8 cellular contexts compared by ENCODE assay signal in the genomic region with DNA sequence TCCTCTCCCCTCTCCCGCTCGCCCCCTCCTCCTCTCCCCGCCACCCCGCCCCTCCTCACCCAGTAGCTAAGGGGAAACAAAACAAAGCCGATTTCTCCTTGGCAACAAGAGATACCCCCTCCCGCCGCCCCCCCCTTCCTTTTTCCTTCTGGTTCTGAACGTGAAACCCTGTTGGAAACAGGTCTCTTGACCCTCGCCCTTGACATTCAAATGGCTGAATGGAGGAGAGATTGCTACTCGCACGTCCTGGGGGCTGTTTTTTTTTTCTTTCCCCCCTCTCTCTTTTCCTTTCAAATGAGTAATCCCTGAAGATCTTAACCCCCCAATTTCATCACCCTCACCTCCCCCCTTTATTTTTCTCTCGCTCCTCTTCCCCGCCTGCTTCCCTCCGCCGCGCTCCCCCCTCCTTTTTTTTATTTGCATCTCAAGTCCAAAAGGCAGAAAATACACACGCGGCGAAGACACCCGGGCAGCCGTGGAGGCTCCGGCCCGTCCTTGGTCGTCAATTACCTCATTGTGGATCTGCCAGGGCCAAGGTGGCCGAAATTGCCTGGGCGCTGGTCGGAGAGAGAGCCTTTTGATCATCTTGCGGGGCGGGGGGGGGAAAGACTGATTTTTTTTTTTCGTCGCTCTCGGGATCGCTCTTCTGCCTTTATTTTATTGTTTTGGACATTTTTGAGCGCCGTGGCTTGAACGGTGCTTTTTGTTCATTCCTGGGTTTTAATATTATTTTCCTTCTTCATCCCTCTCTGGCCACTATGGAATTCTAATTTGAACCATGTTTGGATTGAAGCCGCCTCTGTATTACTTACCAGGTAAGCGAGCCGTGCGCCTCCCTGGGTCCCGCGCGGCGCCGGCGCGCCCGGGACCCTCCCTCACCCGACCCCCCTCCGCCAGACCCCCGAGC. TPM values are rescaled to one million over a fixed set of nuclear protein-coding genes. Genes with fewer than 3 reads are reported as not detected.
DNase-seq lines count a peak whose midpoint lies in the region; ATAC-seq and TF ChIP-seq lines count a peak whose summit lies in the region.

No MANE protein-coding gene starts in this region.

- peak overlapping the region; percentile 80 to 95 (median 82) for H3K4me3 ChIP-seq in fibroblast of lung (replicated peaks in 1 of 4; ENCODE audit: control extremely low read depth in 1 of 4, insufficient read depth in 1 of 4, low read depth in 3 of 4, low read length in 4 of 4)
- peak overlapping the region; percentile 74 to 76 for H3K4me3 ChIP-seq in neuronal stem cell (ENCODE audit: low read length in 2 of 2)

- peaks cover 29% of the 10 kb centered on the region for H3K79me2 ChIP-seq in fibroblast of lung (ENCODE audit: control insufficient read depth, insufficient read depth, low read length)

- peak overlapping the region; percentile 91 for H3K27ac Mint-ChIP-seq in activated CD4-positive, alpha-beta T cell treated with anti-CD3 and anti-CD28 coated beads for 36 hours
- peak overlapping the region; percentile 93 for H3K27ac Mint-ChIP-seq in activated B cell treated with CpG ODN at 0.5 μM for 24 hours

- H3K27me3 Mint-ChIP-seq in activated CD4-positive, alpha-beta T cell treated with anti-CD3 and anti-CD28 coated beads for 36 hours, result no peaks in the 10 kb centered on the region
- H3K27me3 Mint-ChIP-seq in activated B cell treated with CpG ODN at 0.5 μM for 24 hours, result no peaks in the 10 kb centered on the region

- peak overlapping the region; percentile 87 for H3K18ac ChIP-seq in neuronal stem cell (ENCODE audit: low read length)

- no peaks in the 10 kb centered on the region for H3K27me3 ChIP-seq in fibroblast of lung (ENCODE audit: control insufficient read depth, insufficient read depth, low read length)
- H3K27me3 ChIP-seq in neuronal stem cell (ENCODE audit: control insufficient read depth in 3 of 3, insufficient read depth in 3 of 3, low read depth in 1 of 3, low read length in 3 of 3), result peaks cover 0 to 30% (median 0%) of the 10 kb centered on the region in 3 experiments

- no peaks in the 10 kb centered on the region for H4K20me1 ChIP-seq in fibroblast of lung (ENCODE audit: control insufficient read depth, extremely low read depth, insufficient read depth, low read length)

- DNase-seq in activated CD4-positive, alpha-beta T cell treated with anti-CD3 and anti-CD28 coated beads for 36 hours, result peak; percentile 50
- no peak for DNase-seq in activated CD4-positive, alpha-beta T cell treated with anti-CD3 and anti-CD28 coated beads, Interleukin-2, amount 50 U/mL, for 4 hours
- peak; percentile 62 for DNase-seq in NCI-H1105 treated with DMSO at 0.1 percent for 48 hours (lab: John Stamatoyannopoulos, UW)
- DNase-seq in activated B cell treated with CpG ODN at 0.5 μM for 24 hours, result peak; percentile 30
- DNase-seq in fibroblast of lung (ENCODE audit: low read depth in 2 of 2), result no peak
- no peak for DNase-seq in neuronal stem cell (ENCODE audit: low spot score)
- no peak for DNase-seq in SW480 (ENCODE audit: low spot score)

- TF ChIP-seq CTCF in activated B cell treated with CpG ODN at 0.5 μM for 24 hours (IDR thresholded peaks at IDR 0.05), result no peak
- TF ChIP-seq CTCF in fibroblast of lung (conservative IDR thresholded peaks at IDR 0.05 in 1 of 2, IDR thresholded peaks at IDR 0.05 in 1 of 2; ENCODE audit: low read depth in 1 of 2, low read length in 2 of 2), result no peak

- H3K27ac ChIP-seq in fibroblast of lung (ENCODE audit: insufficient read depth, low read length) (peak overlapping the region; percentile 87), neuronal stem cell (replicated peaks; ENCODE audit: low read length) (no peak overlapping the region)

- H3K14ac ChIP-seq in neuronal stem cell (ENCODE audit: low read length), result no peak overlapping the region

- H3K9ac ChIP-seq in fibroblast of lung (ENCODE audit: insufficient read depth, low read length) (peak overlapping the region; percentile 63), neuronal stem cell (ENCODE audit: low read depth, low read length, poor library complexity) (no peak overlapping the region)

- no peaks in the 10 kb centered on the region for H3K9me3 ChIP-seq in fibroblast of lung (ENCODE audit: control insufficient read depth, insufficient read depth, low read depth, low read length)
- no peaks in the 10 kb centered on the region for H3K9me3 ChIP-seq in neuronal stem cell (replicated peaks in 1 of 2; ENCODE audit: control insufficient read depth in 2 of 2, insufficient read depth in 1 of 2, low read depth in 1 of 2, low read length in 2 of 2)

- peak overlapping the region; percentile 88 for H3K4me3 Mint-ChIP-seq in activated CD4-positive, alpha-beta T cell treated with anti-CD3 and anti-CD28 coated beads for 36 hours
- peak overlapping the region; percentile 97 for H3K4me3 Mint-ChIP-seq in activated B cell treated with CpG ODN at 0.5 μM for 24 hours

- H4K91ac ChIP-seq in neuronal stem cell (ENCODE audit: low read depth, low read length, poor library complexity), result no peak overlapping the region

- H2AFZ ChIP-seq in fibroblast of lung (ENCODE audit: low read length) (no peak overlapping the region), neuronal stem cell (ENCODE audit: low read length) (peak overlapping the region; percentile 50)

- POLR2A ChIA-PET in activated CD4-positive, alpha-beta T cell treated with anti-CD3 and anti-CD28 coated beads for 36 hours (lab: Charles Lee), result interaction anchor here (1.4 kb wide), 1 partner anchor 55 kb away, joined by 5 read pairs; no protein-coding TSS in a partner anchor
- POLR2A ChIA-PET in activated B cell treated with CpG ODN at 0.5 μM for 24 hours (lab: Charles Lee), result interaction anchor here (0.7 to 5.0 kb wide), 14 partner anchors 12 to 247 kb away, joined by 3 to 88 read pairs (median 6); a partner anchor contains a TSS

- no peaks in the 10 kb centered on the region for H3K36me3 ChIP-seq in fibroblast of lung (ENCODE audit: control insufficient read depth, insufficient read depth, low read length)
- H3K36me3 ChIP-seq in neuronal stem cell (replicated peaks in 1 of 2; ENCODE audit: control insufficient read depth in 2 of 2, insufficient read depth in 2 of 2, low read length in 2 of 2), result no peaks in the 10 kb centered on the region

- H3K4me2 ChIP-seq in fibroblast of lung (ENCODE audit: extremely low read depth, insufficient read depth, low read length) (peak overlapping the region; percentile 81), neuronal stem cell (ENCODE audit: insufficient read depth, low read length, poor library complexity, severe bottlenecking) (peak overlapping the region; percentile 95)

- no peaks in the 10 kb centered on the region for H3K9me3 Mint-ChIP-seq in activated CD4-positive, alpha-beta T cell treated with anti-CD3 and anti-CD28 coated beads for 36 hours (ENCODE audit: low read depth)
- H3K9me3 Mint-ChIP-seq in activated B cell treated with CpG ODN at 0.5 μM for 24 hours, result no peaks in the 10 kb centered on the region

- WGBS in neuronal stem cell (ENCODE audit: extremely low coverage in 2 of 2, insufficient read length in 2 of 2, insufficient replicate concordance in 1 of 2), 2 donors, result no CpG with 5 or more reads among the region's 51 CpGs

- H2AK5ac ChIP-seq in neuronal stem cell (ENCODE audit: low read depth, low read length), result peak overlapping the region; percentile 27

- ATAC-seq in activated CD4-positive, alpha-beta T cell treated with anti-CD3 and anti-CD28 coated beads for 36 hours, result peak; percentile 1
- ATAC-seq in activated B cell treated with CpG ODN at 0.5 μM for 24 hours (ENCODE audit: low read depth), result no peak
- ATAC-seq in HG03521 (IDR thresholded peaks at IDR 0.05; ENCODE audit: unreplicated experiment), result no peak

- H2BK15ac ChIP-seq in neuronal stem cell (ENCODE audit: low read length), result peak overlapping the region; percentile 54

- intact Hi-C loops in activated CD4-positive, alpha-beta T cell treated with anti-CD3 and anti-CD28 coated beads for 36 hours (cut with DNase I, micrococcal nuclease), result loop anchor here (1.0 to 10.0 kb wide), 10 partner anchors 14 to 1826 kb away; a partner anchor contains a TSS
- intact Hi-C loops in activated B cell treated with CpG ODN at 0.5 μM for 24 hours (cut with micrococcal nuclease), result loop anchor here (1.0 to 10.0 kb wide), 12 partner anchors 15 to 1939 kb away; a partner anchor contains a TSS

- no peak overlapping the region for H2BK120ac ChIP-seq in neuronal stem cell (ENCODE audit: low read depth, low read length)

- CTCF ChIA-PET in activated CD4-positive, alpha-beta T cell treated with anti-CD3 and anti-CD28 coated beads for 36 hours (lab: Charles Lee), result interaction anchor here (1.2 to 1.9 kb wide), 2 partner anchors 55 to 65 kb away, joined by 4 to 9 read pairs; no protein-coding TSS in a partner anchor
- CTCF ChIA-PET in activated B cell treated with CpG ODN at 0.5 μM for 24 hours (lab: Charles Lee), result interaction anchor here (1.6 kb wide), 1 partner anchor 55 kb away, joined by 6 read pairs; no protein-coding TSS in a partner anchor

- no peak overlapping the region for H4K8ac ChIP-seq in neuronal stem cell (ENCODE audit: low read depth, low read length)

- H3K4me1 Mint-ChIP-seq in activated CD4-positive, alpha-beta T cell treated with anti-CD3 and anti-CD28 coated beads for 36 hours, result peaks cover 32% of the 10 kb centered on the region
- H3K4me1 Mint-ChIP-seq in activated B cell treated with CpG ODN at 0.5 μM for 24 hours, result peaks cover 50% of the 10 kb centered on the region

- H3K23ac ChIP-seq in neuronal stem cell (ENCODE audit: low read depth, low read length, poor library complexity), result no peak overlapping the region

- no peak overlapping the region for H2BK12ac ChIP-seq in neuronal stem cell (ENCODE audit: low read length)

- no peak overlapping the region for H2BK5ac ChIP-seq in neuronal stem cell (ENCODE audit: low read length)

- no peak overlapping the region for H3K4ac ChIP-seq in neuronal stem cell (ENCODE audit: low read length)

- peaks cover 2% of the 10 kb centered on the region for H3K4me1 ChIP-seq in fibroblast of lung (ENCODE audit: control insufficient read depth, extremely low read depth, insufficient read depth, low read length)
- H3K4me1 ChIP-seq in neuronal stem cell (ENCODE audit: control insufficient read depth in 2 of 2, insufficient read depth in 1 of 2, low read depth in 1 of 2, low read length in 2 of 2), result peaks cover 30 to 46% of the 10 kb centered on the region in 2 donors

- peaks cover 1% of the 10 kb centered on the region for H3K79me1 ChIP-seq in neuronal stem cell (ENCODE audit: low read depth, low read length)

- no peaks in the 10 kb centered on the region for H3K36me3 Mint-ChIP-seq in activated CD4-positive, alpha-beta T cell treated with anti-CD3 and anti-CD28 coated beads for 36 hours (ENCODE audit: low read depth)
- H3K36me3 Mint-ChIP-seq in activated B cell treated with CpG ODN at 0.5 μM for 24 hours (ENCODE audit: low read depth), result peaks cover 16% of the 10 kb centered on the region

RNA-seq across cellular contexts. Expression of a gene that starts 57.3 kb away (rescaled TPM):
- total RNA-seq in activated CD4-positive, alpha-beta T cell treated with anti-CD3 and anti-CD28 coated beads for 36 hours, result 10 to 100 TPM; 13.2 to 13.5 TPM
- total RNA-seq in activated B cell treated with CpG ODN at 0.5 μM for 24 hours, result 37.8 and 48.3 TPM in 2 replicates
- 31.1 and 35.7 TPM in 2 replicates for total RNA-seq in fibroblast of lung
- 11.0 and 13.0 TPM in 2 replicates for polyA plus RNA-seq in fibroblast of lung
- 17.9 and 19.8 TPM in 2 replicates for polyA plus RNA-seq in fibroblast of lung (2012)
- 16.8 and 21.8 TPM in 2 replicates for polyA minus RNA-seq in fibroblast of lung (ENCODE audit: low replicate concordance)
- polyA plus RNA-seq in neuronal stem cell (2013, experiment 1 of 2), result 5.7 TPM
- 6.2 TPM for polyA plus RNA-seq in neuronal stem cell (2013, experiment 2 of 2)

Comparison
In these comparisons a context has a peak if more than half of its experiments do, and no peak if none do; other contexts are left out.
1. DNase-seq: peak in activated CD4-positive, alpha-beta T cell treated with anti-CD3 and anti-CD28 coated beads for 36 hours (single experiment), NCI-H1105 treated with DMSO at 0.1 percent for 48 hours (single experiment) and activated B cell treated with CpG ODN at 0.5 μM for 24 hours (single experiment); none in activated CD4-positive, alpha-beta T cell treated with anti-CD3 and anti-CD28 coated beads, Interleukin-2, amount 50 U/mL, for 4 hours (0 of 2), fibroblast of lung (0 of 2), neuronal stem cell (single experiment) and SW480 (single experiment).